In the genomic region with DNA sequence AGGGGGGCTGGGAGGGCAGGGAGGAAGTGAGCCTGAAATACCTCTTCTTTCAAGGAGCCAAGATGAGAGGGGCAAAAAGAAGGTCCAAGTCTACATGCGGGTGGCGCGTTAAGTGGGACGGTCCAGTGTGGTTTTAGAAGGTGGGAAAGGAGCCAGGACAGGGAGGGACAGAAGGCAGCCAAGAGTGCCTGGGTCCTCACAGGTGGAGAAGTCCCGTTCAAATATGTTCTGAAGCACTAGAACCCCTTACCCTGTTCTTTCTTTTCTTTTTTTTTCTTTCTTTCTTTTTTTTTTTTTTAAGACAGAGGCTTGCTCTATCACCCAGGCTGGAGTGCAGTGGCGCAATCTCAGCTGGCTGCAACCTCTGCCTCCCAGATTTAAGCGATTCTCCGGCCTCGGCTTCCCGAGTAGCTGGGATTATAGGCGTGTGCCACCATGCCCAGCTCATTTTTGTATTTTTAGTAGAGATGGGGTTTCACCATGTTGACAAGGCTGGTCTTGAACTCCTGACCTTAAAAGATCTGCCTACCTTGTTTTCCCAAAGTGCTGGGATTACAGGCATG, we compare ENCODE assay signal across 28 cellular contexts. TPM values are rescaled to one million over a fixed set of nuclear protein-coding genes. Genes with fewer than 3 reads are reported as not detected.
"Had no signal": no experiment of that assay in that cellular context is flagged by ENCODE, and none has a peak within 500 bp of the region (broad histone marks: within the 10 kb centered on the region; RNA-seq: fewer than 3 reads in every experiment).

No MANE protein-coding gene starts in this region.

- FAIRE-seq: small intestine had no signal

- H3K36me3 ChIP-seq: gastrocnemius medialis, neutrophil had no signal

- H3K27ac ChIP-seq: gastrocnemius medialis, neutrophil had no signal

- H3K4me1 ChIP-seq: gastrocnemius medialis had no signal

- H3K4me3 ChIP-seq: body of pancreas, gastrocnemius medialis had no signal

- ATAC-seq: activated T-cell treated with anti-CD3 and anti-CD28 coated beads, Interleukin-2, amount 50 U/mL, for 72 hours; gastrocnemius medialis; left ventricle myocardium superior; sciatic nerve; stimulated activated effector memory CD8-positive, alpha-beta T cell treated with anti-CD3 and anti-CD28 coated beads, Interleukin-12 subunit alpha, Interleukin-12 subunit beta, amount 100 ng/mL, for 72 hours; T-helper 17 cell had no signal

- H3K9me3 ChIP-seq: body of pancreas, gastrocnemius medialis, neutrophil had no signal

- H3K27me3 ChIP-seq: body of pancreas had no signal

- DNase-seq: activated CD4-positive, alpha-beta memory T cell treated with anti-CD3 and anti-CD28 coated beads for 36 hours; activated CD4-positive, alpha-beta T cell treated with anti-CD3 and anti-CD28 coated beads for 48 hours; activated CD4-positive, CD25-positive, alpha-beta regulatory T cell; activated effector memory CD4-positive, alpha-beta T cell treated with Interleukin-2 at 50 U/mL for 16 hours; activated naive CD4-positive, alpha-beta T cell treated with anti-CD3 and anti-CD28 coated beads for 36 hours; activated naive CD8-positive, alpha-beta T cell treated with anti-CD3 and anti-CD28 coated beads, Interleukin-2, amount 10 ng/mL, durations not matched to agents 7 days and 5 days; activated T-cell treated with anti-CD3 and anti-CD28 coated beads, Interleukin-2, amount 50 U/mL, for 72 hours; anterior cingulate cortex; dermis blood vessel endothelial cell; effector CD8-positive, alpha-beta T cell; erythroblast; gastrocnemius medialis; head of caudate nucleus; hypothalamus; left ventricle myocardium superior; mesenchymal stem cell; small intestine; stimulated activated CD4-positive, alpha-beta T cell treated with anti-CD3 and anti-CD28 coated beads, Interleukin-2, amount 100 ng/mL, for 24 hours; SW 1271; T-helper 17 cell had no signal

RNA-seq across cellular contexts. Expression of a gene that starts 7.4 kb away (rescaled TPM):
- total RNA-seq: cardiac septum, myocyte, posterior vena cava, sciatic nerve had no signal

RNA-seq across cellular contexts. Expression of a gene that starts 30.5 kb away (rescaled TPM):
- total RNA-seq: body of pancreas, cardiac septum, dermis blood vessel endothelial cell, gastrocnemius medialis, myocyte, posterior vena cava, sciatic nerve, temporal lobe had no signal

RNA-seq across cellular contexts. Expression of a gene that starts 33.9 kb away (rescaled TPM):
- total RNA-seq: myocyte had no signal
